In the genomic region with DNA sequence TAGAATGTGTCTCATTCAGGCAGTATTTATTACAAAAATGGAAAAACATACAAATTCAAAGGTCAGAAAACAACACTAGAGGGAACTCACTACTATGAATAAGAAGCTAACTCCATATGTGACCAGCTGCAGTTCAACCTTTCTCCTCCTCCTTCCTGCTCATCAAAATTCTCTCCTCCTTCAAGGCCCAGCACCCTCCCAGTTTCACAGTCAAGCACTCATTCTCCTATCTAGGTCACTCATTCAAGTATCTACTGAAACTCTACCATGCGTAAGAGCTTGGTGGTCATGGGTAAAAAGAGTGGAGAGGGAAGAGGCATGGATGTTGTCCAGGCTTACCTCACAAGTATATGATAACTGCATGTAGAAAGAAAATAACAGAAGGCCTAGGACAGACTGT, we compare ENCODE assay signal across 13 cellular contexts. TPM values are rescaled to one million over a fixed set of nuclear protein-coding genes. Genes with fewer than 3 reads are reported as not detected.
DNase-seq lines count a peak whose midpoint lies in the region; ATAC-seq and TF ChIP-seq lines count a peak whose summit lies in the region.
"Had no signal": no experiment of that assay in that cellular context is flagged by ENCODE, and none has a peak within 500 bp of the region (broad histone marks: within the 10 kb centered on the region; RNA-seq: fewer than 3 reads in every experiment).

No MANE protein-coding gene starts in this region.

- DNase-seq in DMS53 (lab: John Stamatoyannopoulos, UW) (peak; percentile 36), DMS53 treated with DMSO at 0.1 percent for 48 hours (lab: John Stamatoyannopoulos, UW; ENCODE audit: unreplicated experiment) (no peak), fibroblast of mammary gland (ENCODE audit: low read depth) (peak; percentile 30), putamen (ENCODE audit: low spot score) (peak; percentile 19), CD1c-positive myeloid dendritic cell (ENCODE audit: extremely low spot score) (no peak), cortex of kidney (lab: John Stamatoyannopoulos, UW) (no peak)
- no peak for DNase-seq in activated T-helper 2 cell treated with anti-CD3 and anti-CD28 coated beads, Interferon-gamma antibody, Interleukin-2, Interleukin-4, amounts not matched to agents 10 μg/mL and 5 μg/mL and 100 μg/mL, durations not matched to agents 14 hours and 24 hours and 36 hours (ENCODE audit: low spot score)
- DNase-seq: DND-41; Kasumi-1; NCI-H446; stimulated activated naive CD4-positive, alpha-beta T cell treated with Interleukin-2 at 50 U/mL for 16 hours had no signal

- no peak overlapping the region for H3K4me3 Mint-ChIP-seq in activated T-helper 2 cell treated with anti-CD3 and anti-CD28 coated beads, Interferon-gamma antibody, Interleukin-2, Interleukin-4, amounts not matched to agents 10 μg/mL and 5 μg/mL and 100 μg/mL, durations not matched to agents 14 hours and 24 hours and 36 hours (ENCODE audit: low read depth)

- peaks cover 7% of the 10 kb centered on the region for H3K9me3 Mint-ChIP-seq in activated T-helper 2 cell treated with anti-CD3 and anti-CD28 coated beads, Interferon-gamma antibody, Interleukin-2, Interleukin-4, amounts not matched to agents 10 μg/mL and 5 μg/mL and 100 μg/mL, durations not matched to agents 14 hours and 24 hours and 36 hours

- H3K27ac Mint-ChIP-seq in activated T-helper 2 cell treated with anti-CD3 and anti-CD28 coated beads, Interferon-gamma antibody, Interleukin-2, Interleukin-4, amounts not matched to agents 10 μg/mL and 5 μg/mL and 100 μg/mL, durations not matched to agents 14 hours and 24 hours and 36 hours, result no peak overlapping the region

- TF ChIP-seq CTCF in fibroblast of mammary gland (conservative IDR thresholded peaks at IDR 0.05; ENCODE audit: control insufficient read depth, insufficient read depth, low read depth, low read length), result no peak

- H3K27me3 Mint-ChIP-seq in activated T-helper 2 cell treated with anti-CD3 and anti-CD28 coated beads, Interferon-gamma antibody, Interleukin-2, Interleukin-4, amounts not matched to agents 10 μg/mL and 5 μg/mL and 100 μg/mL, durations not matched to agents 14 hours and 24 hours and 36 hours (ENCODE audit: low read depth), result no peaks in the 10 kb centered on the region

- H3K36me3 Mint-ChIP-seq in activated T-helper 2 cell treated with anti-CD3 and anti-CD28 coated beads, Interferon-gamma antibody, Interleukin-2, Interleukin-4, amounts not matched to agents 10 μg/mL and 5 μg/mL and 100 μg/mL, durations not matched to agents 14 hours and 24 hours and 36 hours (ENCODE audit: low read depth), result peaks cover 4% of the 10 kb centered on the region

- peaks cover 23% of the 10 kb centered on the region for H3K4me1 Mint-ChIP-seq in activated T-helper 2 cell treated with anti-CD3 and anti-CD28 coated beads, Interferon-gamma antibody, Interleukin-2, Interleukin-4, amounts not matched to agents 10 μg/mL and 5 μg/mL and 100 μg/mL, durations not matched to agents 14 hours and 24 hours and 36 hours (ENCODE audit: low read depth)

- intact Hi-C loops in activated T-helper 2 cell treated with anti-CD3 and anti-CD28 coated beads, Interferon-gamma antibody, Interleukin-2, Interleukin-4, amounts not matched to agents 10 μg/mL and 5 μg/mL and 100 μg/mL, durations not matched to agents 14 hours and 24 hours and 36 hours (cut with micrococcal nuclease), result no loop called here

- peak; percentile 48 for ATAC-seq in HG03460 (IDR thresholded peaks at IDR 0.05; ENCODE audit: unreplicated experiment)
- ATAC-seq: esophagus mucosa had no signal

- H3K4me3 ChIP-seq in fibroblast of mammary gland (ENCODE audit: control insufficient read depth, low read depth, low read length), result no peak overlapping the region

RNA-seq across cellular contexts. Expression of a gene that starts 27.6 kb away (rescaled TPM):
- 96.8 and 107 TPM in 2 replicates for total RNA-seq in activated T-helper 2 cell treated with anti-CD3 and anti-CD28 coated beads, Interferon-gamma antibody, Interleukin-2, Interleukin-4, amounts not matched to agents 10 μg/mL and 5 μg/mL and 100 μg/mL, durations not matched to agents 14 hours and 24 hours and 36 hours

Comparison
In these comparisons a context has a peak if more than half of its experiments do, and no peak if none do; other contexts are left out.
1. DNase-seq: peak in DMS53 (single experiment), fibroblast of mammary gland (single experiment) and putamen (single experiment); none in DMS53 treated with DMSO at 0.1 percent for 48 hours (single experiment), CD1c-positive myeloid dendritic cell (single experiment), activated T-helper 2 cell treated with anti-CD3 and anti-CD28 coated beads, Interferon-gamma antibody, Interleukin-2, Interleukin-4, amounts not matched to agents 10 μg/mL and 5 μg/mL and 100 μg/mL, durations not matched to agents 14 hours and 24 hours and 36 hours (single experiment) and cortex of kidney (single experiment).